ENCODE assay signal across 1 cellular context in genomic region chr11:72067266-72067665, GRCh38.
TF ChIP-seq lines count a peak whose summit lies in the region.

No MANE protein-coding gene starts in this region.

TF ChIP-seq in GM12891, 5 proteins besides CTCF, POLR2A, EP300 and RAD21:
- TF ChIP-seq POU2F2 (IDR thresholded peaks at IDR 0.05; ENCODE audit: low read depth, low read length) (no peak), SPI1 (IDR thresholded peaks at IDR 0.05; ENCODE audit: low read depth, low read length) (no peak), TAF1 (IDR thresholded peaks at IDR 0.05; ENCODE audit: low read depth, low read length) (no peak), POLR2AphosphoS5 (IDR thresholded peaks at IDR 0.05; ENCODE audit: low read depth, low read length) (no peak), PAX5 (IDR thresholded peaks at IDR 0.05; ENCODE audit: insufficient read depth, low read length, severe bottlenecking) (no peak)
